1 cellular context compared by ENCODE assay signal in genomic region chr21:44364151-44365053, GRCh38.
TF ChIP-seq lines count a peak whose summit lies in the region.

No MANE protein-coding gene starts in this region.

TF ChIP-seq in K562, 482 proteins besides CTCF, POLR2A, EP300 and RAD21 (continued from another document):
- no peak for TF ChIP-seq MGA (IDR thresholded peaks at IDR 0.05)
- TF ChIP-seq RFX5 (IDR thresholded peaks at IDR 0.05; ENCODE audit: low read depth, low read length): no peak
- TF ChIP-seq BCOR (IDR thresholded peaks at IDR 0.05): no peak
- TF ChIP-seq RFX7 (CRISPR knock-in tag; IDR thresholded peaks at IDR 0.05): no peak
- TF ChIP-seq ZNF239 (CRISPR knock-in tag; IDR thresholded peaks at IDR 0.05): no peak
- no peak for TF ChIP-seq HMBOX1 (IDR thresholded peaks at IDR 0.05)
- TF ChIP-seq IRF9 (tag; IDR thresholded peaks at IDR 0.05): no peak
- TF ChIP-seq NFIC (IDR thresholded peaks at IDR 0.05): peak; percentile 7; the same call in 1 of the 2 replicates
- no peak for TF ChIP-seq FOS (IDR thresholded peaks at IDR 0.05; ENCODE audit: extremely low read depth, insufficient read length)
- no peak for TF ChIP-seq THAP12 (CRISPR knock-in tag; IDR thresholded peaks at IDR 0.05)
- TF ChIP-seq ATF2 (CRISPR knock-in tag; IDR thresholded peaks at IDR 0.05): no peak
- TF ChIP-seq PKNOX1 (IDR thresholded peaks at IDR 0.05): no peak
- peak; percentile 22 for TF ChIP-seq HNRNPLL (IDR thresholded peaks at IDR 0.05; ENCODE audit: low read depth, low read length, poor library complexity, severe bottlenecking)
- no peak for TF ChIP-seq ZNF280B (CRISPR knock-in tag; IDR thresholded peaks at IDR 0.05)
- TF ChIP-seq CC2D1A (IDR thresholded peaks at IDR 0.05): no peak
